ENCODE assay signal across 21 cellular contexts in genomic region chr3:127134887-127135240, GRCh38. TPM values are rescaled to one million over a fixed set of nuclear protein-coding genes. Genes with fewer than 3 reads are reported as not detected.
DNase-seq lines count a peak whose midpoint lies in the region; ATAC-seq, FAIRE-seq and TF ChIP-seq lines count a peak whose summit lies in the region.
"Had no signal": no experiment of that assay in that cellular context is flagged by ENCODE, and none has a peak within 500 bp of the region (broad histone marks: within the 10 kb centered on the region; RNA-seq: fewer than 3 reads in every experiment).

No MANE protein-coding gene starts in this region.

- no peaks in the 10 kb centered on the region for H3K79me2 ChIP-seq in keratinocyte (ENCODE audit: control insufficient read depth, insufficient read depth, low read length)

- FAIRE-seq in keratinocyte (lab: Jason Lieb, UNC), result no peak
- FAIRE-seq: small intestine had no signal

- POLR2A ChIA-PET in HEK293 (lab: Yijun Ruan, JAX), result no interaction called here

- H3K36me3 ChIP-seq in HEK293 (ENCODE audit: control insufficient read depth in 2 of 2, insufficient read depth in 1 of 2, low read length in 2 of 2) (no peaks in the 10 kb centered on the region), adipocyte (ENCODE audit: control insufficient read depth, insufficient read depth, low read length, severe bottlenecking) (no peaks in the 10 kb centered on the region), keratinocyte (ENCODE audit: control insufficient read depth in 2 of 2, extremely low read depth in 1 of 2, insufficient read depth in 2 of 2, low read length in 2 of 2) (no peaks in the 10 kb centered on the region), skeletal muscle satellite cell (ENCODE audit: insufficient read depth, low read length) (no peaks in the 10 kb centered on the region), aorta (ENCODE audit: control insufficient read depth in 1 of 2, insufficient read depth in 2 of 2, low read length in 1 of 2) (no peaks in the 10 kb centered on the region)
- H3K36me3 ChIP-seq: HAP-1 had no signal

- dilution Hi-C loops in keratinocyte (cut with MboI; ENCODE audit: extremely low pct_ligation_motif_present, low sequenced_read_pairs), result no loop called here

- H3K4me2 ChIP-seq in keratinocyte (ENCODE audit: control insufficient read depth, extremely low read depth, insufficient read depth, low read depth, low read length), result peak overlapping the region; percentile 50
- peak overlapping the region; percentile 39 for H3K4me2 ChIP-seq in skeletal muscle satellite cell (ENCODE audit: low read length)

- WGBS in aorta, 2 donors, result 68 to 70% methylated on average over 5 of the region's 5 CpGs

- DNase-seq in adipocyte (ENCODE audit: low read depth), result no peak
- no peak for DNase-seq in keratinocyte (ENCODE audit: low read depth, low spot score)
- DNase-seq in aorta, result no peak
- no peak for DNase-seq in Ammon's horn (ENCODE audit: low spot score)
- no peak for DNase-seq in stimulated activated CD4-positive, alpha-beta T cell treated with anti-CD3 and anti-CD28 coated beads, Interleukin-1b, Interleukin-23, amount 100 ng/mL, for 48 hours
- no peak for DNase-seq in activated CD8-positive, alpha-beta memory T cell treated with anti-CD3 and anti-CD28 coated beads for 24 hours
- DNase-seq: activated CD8-positive, alpha-beta memory T cell treated with anti-CD3 and anti-CD28 coated beads, Interleukin-2, amount 50 U/mL, for 4 hours; activated naive CD4-positive, alpha-beta T cell treated with Interleukin-2 at 50 U/mL for 16 hours; central memory CD4-positive, alpha-beta T cell; DMS79; Kasumi-1; left colon; naive thymus-derived CD8-positive, alpha-beta T cell; NCI-H146; OCI-M1; small intestine; T-helper 1 cell had no signal

- H3K4me3 ChIP-seq in HEK293 (ENCODE audit: low read depth, low read length) (no peak overlapping the region; the same call in 1 of the 2 replicates), adipocyte (ENCODE audit: low read length) (peak overlapping the region; percentile 40), keratinocyte (ENCODE audit: control insufficient read depth in 2 of 3, extremely low read depth in 1 of 3, insufficient read depth in 2 of 3, low read depth in 1 of 3, low read length in 3 of 3) (no peak overlapping the region), skeletal muscle satellite cell (ENCODE audit: low read length) (no peak overlapping the region), aorta (ENCODE audit: low read length in 2 of 2) (no peak overlapping the region)
- H3K4me3 ChIP-seq: HAP-1 had no signal

- H4K20me1 ChIP-seq in keratinocyte (ENCODE audit: control insufficient read depth, extremely low read depth, insufficient read depth, low read length), result no peaks in the 10 kb centered on the region

- H3K9me1 ChIP-seq in keratinocyte (ENCODE audit: control insufficient read depth, extremely low read depth, insufficient read depth, low read length), result no peaks in the 10 kb centered on the region

- intact Hi-C loops in aorta (cut with DNase I), result no loop called here

- no peak for ATAC-seq in aorta (ENCODE audit: low FRiP score)
- ATAC-seq: left colon; naive thymus-derived CD8-positive, alpha-beta T cell had no signal

- H3K27ac ChIP-seq in HEK293 (ENCODE audit: extremely low read depth, low read depth, low read length), result no peak overlapping the region
- H3K27ac ChIP-seq in keratinocyte (ENCODE audit: control insufficient read depth, insufficient read depth, low read length), result no peak overlapping the region
- no peak overlapping the region for H3K27ac ChIP-seq in aorta (ENCODE audit: low read depth in 1 of 2, low read length in 2 of 2)

- CTCF ChIA-PET in HEK293 (lab: Yijun Ruan, JAX), result no interaction called here

- H3K4me1 ChIP-seq in HEK293 (ENCODE audit: control insufficient read depth, insufficient read depth, low read length) (no peaks in the 10 kb centered on the region; the same call in 1 of the 2 replicates), adipocyte (ENCODE audit: control insufficient read depth, insufficient read depth, low read length) (peaks cover 7% of the 10 kb centered on the region), keratinocyte (ENCODE audit: control insufficient read depth, extremely low read depth, insufficient read depth, low read length) (peaks cover 5% of the 10 kb centered on the region), skeletal muscle satellite cell (ENCODE audit: control insufficient read depth, insufficient read depth, low read length) (no peaks in the 10 kb centered on the region), aorta (ENCODE audit: control insufficient read depth in 1 of 2, insufficient read depth in 2 of 2, low read length in 2 of 2) (no peaks in the 10 kb centered on the region)

- no peak overlapping the region for H2AFZ ChIP-seq in keratinocyte (ENCODE audit: control insufficient read depth, low read length)

- H3K9me3 ChIP-seq in HEK293 (ENCODE audit: control insufficient read depth, insufficient read depth, low read depth, low read length) (no peaks in the 10 kb centered on the region), adipocyte (ENCODE audit: control insufficient read depth, low read length) (no peaks in the 10 kb centered on the region), keratinocyte (ENCODE audit: control insufficient read depth, low read depth, low read length) (no peaks in the 10 kb centered on the region), skeletal muscle satellite cell (replicated peaks; ENCODE audit: low read length) (no peaks in the 10 kb centered on the region), aorta (ENCODE audit: control insufficient read depth, low read length) (no peaks in the 10 kb centered on the region)
- H3K9me3 ChIP-seq: HAP-1 had no signal

- TF ChIP-seq CTCF in HEK293 (tag by site-specific recombination; IDR thresholded peaks at IDR 0.05) (no peak), keratinocyte (optimal IDR thresholded peaks at IDR 0.05 in 1 of 3, IDR thresholded peaks at IDR 0.05 in 1 of 3, conservative IDR thresholded peaks at IDR 0.05 in 1 of 3; ENCODE audit: extremely low read depth in 1 of 3, insufficient read depth in 2 of 3, low read length in 3 of 3) (no peak)

- H3K9ac ChIP-seq in adipocyte (ENCODE audit: low read length), result no peak overlapping the region
- no peak overlapping the region for H3K9ac ChIP-seq in keratinocyte (ENCODE audit: control insufficient read depth, extremely low read depth, insufficient read depth, low read length)
- H3K9ac ChIP-seq in skeletal muscle satellite cell (ENCODE audit: low read depth, low read length), result no peak overlapping the region

- H3K27me3 ChIP-seq in adipocyte (replicated peaks; ENCODE audit: control insufficient read depth, insufficient read depth, low read length) (peaks cover 63% of the 10 kb centered on the region), keratinocyte (ENCODE audit: control insufficient read depth, extremely low read depth, insufficient read depth, low read length) (peaks cover 44% of the 10 kb centered on the region), skeletal muscle satellite cell (ENCODE audit: control insufficient read depth, insufficient read depth, low read length) (peaks cover 66% of the 10 kb centered on the region), aorta (ENCODE audit: control insufficient read depth in 1 of 2, insufficient read depth in 2 of 2, low read length in 1 of 2) (no peaks in the 10 kb centered on the region)

TF ChIP-seq in HEK293, 187 proteins besides CTCF, POLR2A, EP300 and RAD21:
- peak; percentile 47; the same call in 1 of the 2 replicates for TF ChIP-seq ZIC2 (tag by site-specific recombination; IDR thresholded peaks at IDR 0.05)
- TF ChIP-seq ZNF629 (tag by site-specific recombination; IDR thresholded peaks at IDR 0.05), result no peak
- TF ChIP-seq ZNF24 (tag by site-specific recombination; IDR thresholded peaks at IDR 0.05), result no peak

RNA-seq across cellular contexts. Expression of gene PRR23E, which starts 58.1 kb away (rescaled TPM):
- polyA plus RNA-seq in keratinocyte, result not detected in 3 replicates
- not detected for polyA plus RNA-seq in keratinocyte (2011; ENCODE audit: low read depth)
- polyA plus RNA-seq in keratinocyte (2011; cell fraction: cytosol; rRNA removed), result not detected in 2 replicates
- polyA plus RNA-seq in keratinocyte (2011; cell fraction: nucleus; rRNA removed), result not detected in 2 replicates
- polyA plus RNA-seq in keratinocyte (2012; ENCODE audit: low replicate concordance), result not detected in 2 replicates
- polyA minus RNA-seq in keratinocyte, result not detected in 3 replicates
- not detected for polyA minus RNA-seq in keratinocyte (2011; cell fraction: cytosol; rRNA and poly(A)+ RNA removed)
- not detected in 2 replicates for polyA minus RNA-seq in keratinocyte (2011; cell fraction: nucleus; rRNA and poly(A)+ RNA removed)
- not detected in 2 replicates for total RNA-seq in skeletal muscle satellite cell (2012; rRNA removed)
- total RNA-seq in aorta, result not detected
- not detected for polyA plus RNA-seq in aorta
- total RNA-seq: left colon; naive thymus-derived CD8-positive, alpha-beta T cell; NCI-H460 had no signal
- polyA plus RNA-seq: naive thymus-derived CD8-positive, alpha-beta T cell; small intestine had no signal
